In the genomic region with DNA sequence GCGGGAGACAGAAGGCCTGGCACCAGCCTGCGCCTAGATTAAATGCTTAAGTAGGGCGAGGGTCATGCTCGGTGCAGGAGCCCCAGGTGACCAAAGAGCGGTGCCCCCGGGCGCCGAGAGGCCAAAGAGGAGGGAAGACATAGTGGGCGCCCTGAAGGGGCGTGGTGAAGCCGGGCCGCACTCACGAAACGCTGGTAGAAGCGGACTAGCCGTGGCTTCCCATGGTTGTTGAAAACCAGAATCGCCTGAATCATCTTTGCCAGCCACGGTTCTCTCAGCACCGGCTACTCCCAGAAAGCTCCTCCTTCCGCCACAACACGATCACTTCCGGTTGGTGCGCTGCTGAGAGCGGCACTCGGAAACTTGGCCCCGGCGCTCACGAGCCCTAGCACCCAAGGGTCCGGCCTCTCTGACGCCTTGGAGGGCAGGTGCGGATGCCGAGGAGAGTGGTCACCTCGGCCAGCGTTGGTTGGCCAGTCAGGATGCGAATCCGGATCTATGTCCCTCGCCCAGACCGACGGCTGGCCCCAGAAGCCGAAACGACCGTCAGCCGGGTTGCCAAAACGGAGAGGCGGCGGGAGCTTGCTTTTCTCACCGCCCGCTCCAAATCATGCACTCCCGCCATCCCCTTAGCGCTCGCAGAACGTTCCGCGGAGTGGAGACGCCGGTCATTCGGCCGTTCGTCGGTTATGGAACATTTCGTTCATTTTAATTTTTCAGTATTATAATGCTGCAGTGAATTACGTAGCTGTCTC, we compare ENCODE assay signal across 1 cellular context.
TF ChIP-seq lines count a peak whose summit lies in the region.

A gene (minus strand): TSS at position 299 of the 755 bp plus-strand sequence. CDS start 45 bp downstream, at position 254.

TF ChIP-seq in HEK293, 187 proteins besides CTCF, POLR2A, EP300 and RAD21 (continued from another document and continues in another):
- TF ChIP-seq, protein P1, sequence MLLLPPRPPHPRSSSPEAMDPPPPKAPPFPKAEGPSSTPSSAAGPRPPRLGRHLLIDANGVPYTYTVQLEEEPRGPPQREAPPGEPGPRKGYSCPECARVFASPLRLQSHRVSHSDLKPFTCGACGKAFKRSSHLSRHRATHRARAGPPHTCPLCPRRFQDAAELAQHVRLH (tag by site-specific recombination; IDR thresholded peaks at IDR 0.05): peak; percentile 98
- TF ChIP-seq ZNF184 (tag by site-specific recombination; IDR thresholded peaks at IDR 0.05) (no peak; the same call in 1 of the 2 replicates), ZNF501 (tag by site-specific recombination; IDR thresholded peaks at IDR 0.05) (peak; percentile 100), HOXA7 (CRISPR knock-in tag; IDR thresholded peaks at IDR 0.05; ENCODE audit: borderline replicate concordance) (no peak), ZNF768 (tag by site-specific recombination; IDR thresholded peaks at IDR 0.05) (no peak; the same call in 1 of the 2 replicates), KLF9 (tag by site-specific recombination; IDR thresholded peaks at IDR 0.05; ENCODE audit: low read depth) (peak; percentile 53; the same call in 1 of the 2 replicates), ZNF19 (tag by site-specific recombination; IDR thresholded peaks at IDR 0.05; ENCODE audit: low read depth) (no peak), ZNF561 (tag by site-specific recombination; IDR thresholded peaks at IDR 0.05; ENCODE audit: borderline replicate concordance) (peak; percentile 84), IKZF3 (tag by site-specific recombination; IDR thresholded peaks at IDR 0.05) (no peak), SALL2 (tag by site-specific recombination; IDR thresholded peaks at IDR 0.05; ENCODE audit: borderline replicate concordance) (no peak), ZBTB48 (tag by site-specific recombination; IDR thresholded peaks at IDR 0.05) (peak; percentile 97), ZNF426 (tag by site-specific recombination; IDR thresholded peaks at IDR 0.05) (no peak), ZNF664 (tag by site-specific recombination; IDR thresholded peaks at IDR 0.05) (peak; percentile 80), ZNF791 (tag by site-specific recombination; IDR thresholded peaks at IDR 0.05) (no peak), OVOL3 (tag by site-specific recombination; IDR thresholded peaks at IDR 0.05) (peak; percentile 88), ZNF169 (tag by site-specific recombination; IDR thresholded peaks at IDR 0.05) (no peak), ZNF24 (tag by site-specific recombination; IDR thresholded peaks at IDR 0.05) (peak; percentile 96), ZBTB7A (tag by site-specific recombination; IDR thresholded peaks at IDR 0.05; ENCODE audit: low read depth) (peak; percentile 58; the same call in 1 of the 2 replicates), SP7 (tag by site-specific recombination; IDR thresholded peaks at IDR 0.05) (peak; percentile 96), ZBTB17 (tag by site-specific recombination; IDR thresholded peaks at IDR 0.05) (peak; percentile 99), ZIC2 (tag by site-specific recombination; IDR thresholded peaks at IDR 0.05) (peak; percentile 65), ZBTB1 (tag by site-specific recombination; IDR thresholded peaks at IDR 0.05) (0 out of 2 replicates have a peak, but pooled peaks have one; percentile 33), ZNF132 (tag by site-specific recombination; IDR thresholded peaks at IDR 0.05; ENCODE audit: borderline replicate concordance) (no peak), ZSCAN16 (tag by site-specific recombination; IDR thresholded peaks at IDR 0.05) (peak; percentile 76), ZNF121 (tag by site-specific recombination; IDR thresholded peaks at IDR 0.05) (peak; percentile 71; the same call in 1 of the 2 replicates), ZNF140 (tag by site-specific recombination; IDR thresholded peaks at IDR 0.05) (no peak), ZNF354C (tag by site-specific recombination; IDR thresholded peaks at IDR 0.05; ENCODE audit: borderline replicate concordance, low read depth) (no peak), ZNF10 (tag by site-specific recombination; IDR thresholded peaks at IDR 0.05) (peak; percentile 84), ZNF274 (IDR thresholded peaks at IDR 0.05; ENCODE audit: low read length) (no peak), ZNF274 (tag by site-specific recombination; IDR thresholded peaks at IDR 0.05; ENCODE audit: borderline replicate concordance) (no peak), ZNF2 (tag by site-specific recombination; IDR thresholded peaks at IDR 0.05) (peak; percentile 98), ZNF549 (tag by site-specific recombination; IDR thresholded peaks at IDR 0.05) (no peak), ZNF660 (tag by site-specific recombination; IDR thresholded peaks at IDR 0.05) (peak; percentile 99), ZNF335 (tag by site-specific recombination; conservative IDR thresholded peaks at IDR 0.05) (peak; percentile 90), BCL11B (tag by site-specific recombination; IDR thresholded peaks at IDR 0.05; ENCODE audit: low read depth) (peak; percentile 76), KLF16 (tag by site-specific recombination; IDR thresholded peaks at IDR 0.05) (peak; percentile 96), ZNF654 (tag by site-specific recombination; IDR thresholded peaks at IDR 0.05; ENCODE audit: low read depth) (no peak; the same call in 1 of the 2 replicates), ZNF37A (tag by site-specific recombination; IDR thresholded peaks at IDR 0.05) (no peak), KLF1 (tag by site-specific recombination; IDR thresholded peaks at IDR 0.05) (0 out of 2 replicates have a peak, but pooled peaks have one; percentile 61), ZXDB (tag by site-specific recombination; IDR thresholded peaks at IDR 0.05) (peak; percentile 96), ZNF146 (tag by site-specific recombination; IDR thresholded peaks at IDR 0.05) (peak; percentile 90), ZFP69B (tag by site-specific recombination; IDR thresholded peaks at IDR 0.05) (peak; percentile 93), ZNF747 (tag by site-specific recombination; IDR thresholded peaks at IDR 0.05) (no peak), MZF1 (tag by site-specific recombination; IDR thresholded peaks at IDR 0.05; ENCODE audit: borderline replicate concordance) (peak; percentile 52; the same call in 1 of the 2 replicates), MYNN (tag by site-specific recombination; IDR thresholded peaks at IDR 0.05; ENCODE audit: borderline replicate concordance) (peak; percentile 78; the same call in 1 of the 2 replicates), ZFHX2 (tag by site-specific recombination; conservative IDR thresholded peaks at IDR 0.05) (no peak; the same call in 1 of the 2 replicates), GLI4 (tag by site-specific recombination; IDR thresholded peaks at IDR 0.05) (peak; percentile 96), ZNF214 (tag by site-specific recombination; IDR thresholded peaks at IDR 0.05; ENCODE audit: borderline replicate concordance) (no peak), ZNF133 (tag by site-specific recombination; IDR thresholded peaks at IDR 0.05) (no peak), ZNF558 (tag by site-specific recombination; IDR thresholded peaks at IDR 0.05) (peak; percentile 73; the same call in 1 of the 2 replicates), ZNF585B (tag by site-specific recombination; IDR thresholded peaks at IDR 0.05) (peak; percentile 14; the same call in 1 of the 2 replicates), REPIN1 (tag by site-specific recombination; IDR thresholded peaks at IDR 0.05; ENCODE audit: low read depth) (peak; percentile 90; the same call in 1 of the 2 replicates), WT1 (tag by site-specific recombination; IDR thresholded peaks at IDR 0.05) (peak; percentile 83)
- TF ChIP-seq, protein P2, sequence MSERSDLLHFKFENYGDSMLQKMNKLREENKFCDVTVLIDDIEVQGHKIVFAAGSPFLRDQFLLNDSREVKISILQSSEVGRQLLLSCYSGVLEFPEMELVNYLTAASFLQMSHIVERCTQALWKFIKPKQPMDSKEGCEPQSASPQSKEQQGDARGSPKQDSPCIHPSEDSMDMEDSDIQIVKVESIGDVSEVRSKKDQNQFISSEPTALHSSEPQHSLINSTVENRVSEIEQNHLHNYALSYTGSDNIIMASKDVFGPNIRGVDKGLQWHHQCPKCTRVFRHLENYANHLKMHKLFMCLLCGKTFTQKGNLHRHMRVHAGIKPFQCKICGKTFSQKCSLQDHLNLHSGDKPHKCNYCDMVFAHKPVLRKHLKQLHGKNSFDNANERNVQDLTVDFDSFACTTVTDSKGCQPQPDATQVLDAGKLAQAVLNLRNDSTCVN (tag by site-specific recombination; optimal IDR thresholded peaks at IDR 0.05): peak; percentile 60
- TF ChIP-seq, protein P3, sequence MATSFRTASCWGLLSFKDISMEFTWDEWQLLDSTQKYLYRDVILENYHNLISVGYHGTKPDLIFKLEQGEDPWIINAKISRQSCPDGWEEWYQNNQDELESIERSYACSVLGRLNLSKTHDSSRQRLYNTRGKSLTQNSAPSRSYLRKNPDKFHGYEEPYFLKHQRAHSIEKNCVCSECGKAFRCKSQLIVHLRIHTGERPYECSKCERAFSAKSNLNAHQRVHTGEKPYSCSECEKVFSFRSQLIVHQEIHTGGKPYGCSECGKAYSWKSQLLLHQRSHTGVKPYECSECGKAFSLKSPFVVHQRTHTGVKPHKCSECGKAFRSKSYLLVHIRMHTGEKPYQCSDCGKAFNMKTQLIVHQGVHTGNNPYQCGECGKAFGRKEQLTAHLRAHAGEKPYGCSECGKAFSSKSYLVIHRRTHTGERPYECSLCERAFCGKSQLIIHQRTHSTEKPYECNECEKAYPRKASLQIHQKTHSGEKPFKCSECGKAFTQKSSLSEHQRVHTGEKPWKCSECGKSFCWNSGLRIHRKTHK (tag by site-specific recombination; IDR thresholded peaks at IDR 0.05): no peak
- TF ChIP-seq, protein P4, sequence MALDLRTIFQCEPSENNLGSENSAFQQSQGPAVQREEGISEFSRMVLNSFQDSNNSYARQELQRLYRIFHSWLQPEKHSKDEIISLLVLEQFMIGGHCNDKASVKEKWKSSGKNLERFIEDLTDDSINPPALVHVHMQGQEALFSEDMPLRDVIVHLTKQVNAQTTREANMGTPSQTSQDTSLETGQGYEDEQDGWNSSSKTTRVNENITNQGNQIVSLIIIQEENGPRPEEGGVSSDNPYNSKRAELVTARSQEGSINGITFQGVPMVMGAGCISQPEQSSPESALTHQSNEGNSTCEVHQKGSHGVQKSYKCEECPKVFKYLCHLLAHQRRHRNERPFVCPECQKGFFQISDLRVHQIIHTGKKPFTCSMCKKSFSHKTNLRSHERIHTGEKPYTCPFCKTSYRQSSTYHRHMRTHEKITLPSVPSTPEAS (tag by site-specific recombination; IDR thresholded peaks at IDR 0.05): peak; percentile 67
- TF ChIP-seq, protein P5, sequence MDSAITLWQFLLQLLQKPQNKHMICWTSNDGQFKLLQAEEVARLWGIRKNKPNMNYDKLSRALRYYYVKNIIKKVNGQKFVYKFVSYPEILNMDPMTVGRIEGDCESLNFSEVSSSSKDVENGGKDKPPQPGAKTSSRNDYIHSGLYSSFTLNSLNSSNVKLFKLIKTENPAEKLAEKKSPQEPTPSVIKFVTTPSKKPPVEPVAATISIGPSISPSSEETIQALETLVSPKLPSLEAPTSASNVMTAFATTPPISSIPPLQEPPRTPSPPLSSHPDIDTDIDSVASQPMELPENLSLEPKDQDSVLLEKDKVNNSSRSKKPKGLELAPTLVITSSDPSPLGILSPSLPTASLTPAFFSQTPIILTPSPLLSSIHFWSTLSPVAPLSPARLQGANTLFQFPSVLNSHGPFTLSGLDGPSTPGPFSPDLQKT (IDR thresholded peaks at IDR 0.05; ENCODE audit: borderline replicate concordance, low read depth, low read length): no peak
- TF ChIP-seq, protein P6, sequence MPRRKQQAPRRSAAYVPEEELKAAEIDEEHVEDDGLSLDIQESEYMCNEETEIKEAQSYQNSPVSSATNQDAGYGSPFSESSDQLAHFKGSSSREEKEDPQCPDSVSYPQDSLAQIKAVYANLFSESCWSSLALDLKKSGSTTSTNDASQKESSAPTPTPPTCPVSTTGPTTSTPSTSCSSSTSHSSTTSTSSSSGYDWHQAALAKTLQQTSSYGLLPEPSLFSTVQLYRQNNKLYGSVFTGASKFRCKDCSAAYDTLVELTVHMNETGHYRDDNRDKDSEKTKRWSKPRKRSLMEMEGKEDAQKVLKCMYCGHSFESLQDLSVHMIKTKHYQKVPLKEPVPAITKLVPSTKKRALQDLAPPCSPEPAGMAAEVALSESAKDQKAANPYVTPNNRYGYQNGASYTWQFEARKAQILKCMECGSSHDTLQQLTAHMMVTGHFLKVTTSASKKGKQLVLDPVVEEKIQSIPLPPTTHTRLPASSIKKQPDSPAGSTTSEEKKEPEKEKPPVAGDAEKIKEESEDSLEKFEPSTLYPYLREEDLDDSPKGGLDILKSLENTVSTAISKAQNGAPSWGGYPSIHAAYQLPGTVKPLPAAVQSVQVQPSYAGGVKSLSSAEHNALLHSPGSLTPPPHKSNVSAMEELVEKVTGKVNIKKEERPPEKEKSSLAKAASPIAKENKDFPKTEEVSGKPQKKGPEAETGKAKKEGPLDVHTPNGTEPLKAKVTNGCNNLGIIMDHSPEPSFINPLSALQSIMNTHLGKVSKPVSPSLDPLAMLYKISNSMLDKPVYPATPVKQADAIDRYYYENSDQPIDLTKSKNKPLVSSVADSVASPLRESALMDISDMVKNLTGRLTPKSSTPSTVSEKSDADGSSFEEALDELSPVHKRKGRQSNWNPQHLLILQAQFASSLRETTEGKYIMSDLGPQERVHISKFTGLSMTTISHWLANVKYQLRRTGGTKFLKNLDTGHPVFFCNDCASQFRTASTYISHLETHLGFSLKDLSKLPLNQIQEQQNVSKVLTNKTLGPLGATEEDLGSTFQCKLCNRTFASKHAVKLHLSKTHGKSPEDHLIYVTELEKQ (tag by site-specific recombination; IDR thresholded peaks at IDR 0.05; ENCODE audit: borderline replicate concordance): peak; percentile 79
- TF ChIP-seq, protein P7, sequence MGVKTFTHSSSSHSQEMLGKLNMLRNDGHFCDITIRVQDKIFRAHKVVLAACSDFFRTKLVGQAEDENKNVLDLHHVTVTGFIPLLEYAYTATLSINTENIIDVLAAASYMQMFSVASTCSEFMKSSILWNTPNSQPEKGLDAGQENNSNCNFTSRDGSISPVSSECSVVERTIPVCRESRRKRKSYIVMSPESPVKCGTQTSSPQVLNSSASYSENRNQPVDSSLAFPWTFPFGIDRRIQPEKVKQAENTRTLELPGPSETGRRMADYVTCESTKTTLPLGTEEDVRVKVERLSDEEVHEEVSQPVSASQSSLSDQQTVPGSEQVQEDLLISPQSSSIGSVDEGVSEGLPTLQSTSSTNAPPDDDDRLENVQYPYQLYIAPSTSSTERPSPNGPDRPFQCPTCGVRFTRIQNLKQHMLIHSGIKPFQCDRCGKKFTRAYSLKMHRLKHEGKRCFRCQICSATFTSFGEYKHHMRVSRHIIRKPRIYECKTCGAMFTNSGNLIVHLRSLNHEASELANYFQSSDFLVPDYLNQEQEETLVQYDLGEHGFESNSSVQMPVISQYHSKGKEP (tag by site-specific recombination; IDR thresholded peaks at IDR 0.05): peak; percentile 7; the same call in 1 of the 2 replicates
- TF ChIP-seq, protein P8, sequence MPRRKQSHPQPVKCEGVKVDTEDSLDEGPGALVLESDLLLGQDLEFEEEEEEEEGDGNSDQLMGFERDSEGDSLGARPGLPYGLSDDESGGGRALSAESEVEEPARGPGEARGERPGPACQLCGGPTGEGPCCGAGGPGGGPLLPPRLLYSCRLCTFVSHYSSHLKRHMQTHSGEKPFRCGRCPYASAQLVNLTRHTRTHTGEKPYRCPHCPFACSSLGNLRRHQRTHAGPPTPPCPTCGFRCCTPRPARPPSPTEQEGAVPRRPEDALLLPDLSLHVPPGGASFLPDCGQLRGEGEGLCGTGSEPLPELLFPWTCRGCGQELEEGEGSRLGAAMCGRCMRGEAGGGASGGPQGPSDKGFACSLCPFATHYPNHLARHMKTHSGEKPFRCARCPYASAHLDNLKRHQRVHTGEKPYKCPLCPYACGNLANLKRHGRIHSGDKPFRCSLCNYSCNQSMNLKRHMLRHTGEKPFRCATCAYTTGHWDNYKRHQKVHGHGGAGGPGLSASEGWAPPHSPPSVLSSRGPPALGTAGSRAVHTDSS (tag by site-specific recombination; IDR thresholded peaks at IDR 0.05): peak; percentile 42; the same call in 1 of the 2 replicates
